Comparison of ENCODE assay signal across 13 cellular contexts in genomic region chr10:120945801-120946302, GRCh38.
DNase-seq lines count a peak whose midpoint lies in the region; ATAC-seq, FAIRE-seq and TF ChIP-seq lines count a peak whose summit lies in the region.
"Had no signal": no experiment of that assay in that cellular context is flagged by ENCODE, and none has a peak within 500 bp of the region (broad histone marks: within the 10 kb centered on the region; RNA-seq: fewer than 3 reads in every experiment).

No MANE protein-coding gene starts in this region.

- H3K9me3 Mint-ChIP-seq in activated naive CD4-positive, alpha-beta T cell treated with anti-CD3 and anti-CD28 coated beads for 36 hours, result no peaks in the 10 kb centered on the region
- H3K9me3 Mint-ChIP-seq: T-helper 1 cell treated with Interleukin-12 subunit alpha and Interleukin-12 subunit beta and Interleukin-4 antibody, amounts not matched to agents 30 μg/mL and 1 μg/mL, for 36 hours had no signal

- peak overlapping the region; percentile 67 for H3K4me2 ChIP-seq in keratinocyte (ENCODE audit: control insufficient read depth, extremely low read depth, insufficient read depth, low read depth, low read length)

- dilution Hi-C loops in keratinocyte (cut with MboI; ENCODE audit: extremely low pct_ligation_motif_present, low sequenced_read_pairs), result no loop called here

- no peak for ATAC-seq in GM18873 (IDR thresholded peaks at IDR 0.05; ENCODE audit: low FRiP score, unreplicated experiment)
- ATAC-seq: K562 had no signal

- H3K4me3 ChIP-seq in HEK293 (ENCODE audit: low read depth, low read length), result no peak overlapping the region
- H3K4me3 ChIP-seq in keratinocyte (ENCODE audit: control insufficient read depth in 2 of 3, extremely low read depth in 1 of 3, insufficient read depth in 2 of 3, low read depth in 1 of 3, low read length in 3 of 3), result no peak overlapping the region
- H3K4me3 ChIP-seq in skin epidermis, result no peak overlapping the region
- no peak overlapping the region for H3K4me3 ChIP-seq in ascending aorta
- H3K4me3 ChIP-seq: colonic mucosa, K562 had no signal

- peak; percentile 78 for FAIRE-seq in keratinocyte (lab: Jason Lieb, UNC)
- FAIRE-seq: K562 had no signal

- DNase-seq in T47D (ENCODE audit: low read depth in 1 of 2, low spot score in 1 of 2) (peak; percentile 39 to 79), keratinocyte (ENCODE audit: low read depth, low spot score) (no peak), epidermal melanocyte (ENCODE audit: insufficient read length, low spot score) (no peak), ascending aorta (ENCODE audit: low spot score in 2 of 2) (no peak)
- no peak for DNase-seq in activated naive CD4-positive, alpha-beta T cell treated with anti-CD3 and anti-CD28 coated beads for 36 hours
- DNase-seq: activated T-cell treated with anti-CD3 and anti-CD28 coated beads for 4 hours, colonic mucosa, NCI-H774 had no signal

- intact Hi-C loops in activated naive CD4-positive, alpha-beta T cell treated with anti-CD3 and anti-CD28 coated beads for 36 hours (cut with micrococcal nuclease), result no loop called here
- intact Hi-C loops in ascending aorta (cut with DNase I), result no loop called here

- H3K27me3 ChIP-seq in keratinocyte (ENCODE audit: control insufficient read depth, extremely low read depth, insufficient read depth, low read length), result no peaks in the 10 kb centered on the region
- H3K27me3 ChIP-seq in ascending aorta, result no peaks in the 10 kb centered on the region

- peaks cover 13% of the 10 kb centered on the region for H3K4me1 Mint-ChIP-seq in activated naive CD4-positive, alpha-beta T cell treated with anti-CD3 and anti-CD28 coated beads for 36 hours (ENCODE audit: low read depth)

- H3K36me3 Mint-ChIP-seq in activated naive CD4-positive, alpha-beta T cell treated with anti-CD3 and anti-CD28 coated beads for 36 hours (ENCODE audit: low read depth), result peaks cover 2% of the 10 kb centered on the region

- H3K4me1 ChIP-seq in HEK293 (ENCODE audit: control insufficient read depth, insufficient read depth, low read length) (peaks cover 7% of the 10 kb centered on the region), keratinocyte (ENCODE audit: control insufficient read depth, extremely low read depth, insufficient read depth, low read length) (peaks cover 23% of the 10 kb centered on the region), ascending aorta (peaks cover 7 to 10% of the 10 kb centered on the region in 2 donors)
- H3K4me1 ChIP-seq: colonic mucosa had no signal

- H3K36me3 ChIP-seq in HEK293 (ENCODE audit: control insufficient read depth in 2 of 2, insufficient read depth in 1 of 2, low read length in 2 of 2) (no peaks in the 10 kb centered on the region), keratinocyte (ENCODE audit: control insufficient read depth in 2 of 2, extremely low read depth in 1 of 2, insufficient read depth in 2 of 2, low read length in 2 of 2) (no peaks in the 10 kb centered on the region), ascending aorta (no peaks in the 10 kb centered on the region)
- H3K36me3 ChIP-seq: colonic mucosa had no signal

- no peak overlapping the region for H3K27ac ChIP-seq in HEK293 (ENCODE audit: extremely low read depth, low read depth, low read length)
- H3K27ac ChIP-seq in keratinocyte (ENCODE audit: control insufficient read depth, insufficient read depth, low read length), result peak overlapping the region; percentile 22
- peak overlapping the region in 11 of 21 experiments; percentile 9 to 74 (median 28) for H3K27ac ChIP-seq in skin epidermis
- H3K27ac ChIP-seq in ascending aorta, result no peak overlapping the region
- H3K27ac ChIP-seq: colonic mucosa had no signal

- no peak for TF ChIP-seq CTCF in HEK293 (tag by site-specific recombination; IDR thresholded peaks at IDR 0.05)
- no peak for TF ChIP-seq CTCF in keratinocyte (optimal IDR thresholded peaks at IDR 0.05 in 1 of 3, IDR thresholded peaks at IDR 0.05 in 1 of 3, conservative IDR thresholded peaks at IDR 0.05 in 1 of 3; ENCODE audit: extremely low read depth in 1 of 3, insufficient read depth in 2 of 3, low read length in 3 of 3)
- TF ChIP-seq CTCF in ascending aorta (IDR thresholded peaks at IDR 0.05), result no peak

- in situ Hi-C loops in T47D (cut with HindIII; ENCODE audit: low pct_unique_long_range_greater_than_20kb, low sequenced_read_pairs), result no loop called here

- POLR2A ChIA-PET in HEK293 (lab: Yijun Ruan, JAX), result no interaction called here

- H3K27me3 Mint-ChIP-seq in activated naive CD4-positive, alpha-beta T cell treated with anti-CD3 and anti-CD28 coated beads for 36 hours (ENCODE audit: low read depth), result peaks cover 34% of the 10 kb centered on the region

- peak overlapping the region; percentile 68 for H2AFZ ChIP-seq in keratinocyte (ENCODE audit: control insufficient read depth, low read length)

- H3K79me2 ChIP-seq in keratinocyte (ENCODE audit: control insufficient read depth, insufficient read depth, low read length), result no peaks in the 10 kb centered on the region

- H3K9me1 ChIP-seq in keratinocyte (ENCODE audit: control insufficient read depth, extremely low read depth, insufficient read depth, low read length), result no peaks in the 10 kb centered on the region

- CTCF ChIA-PET in HEK293 (lab: Yijun Ruan, JAX), result interaction anchor here (0.6 to 2.6 kb wide), 6 partner anchors 149 to 954 kb away, joined by 3 to 16 read pairs (median 4); no protein-coding TSS in a partner anchor
- CTCF ChIA-PET in activated naive CD4-positive, alpha-beta T cell treated with anti-CD3 and anti-CD28 coated beads for 36 hours (lab: Charles Lee), result interaction anchor here (0.7 kb wide), 2 partner anchors 173 to 938 kb away, joined by 4 read pairs; no protein-coding TSS in a partner anchor

- H4K20me1 ChIP-seq in keratinocyte (ENCODE audit: control insufficient read depth, extremely low read depth, insufficient read depth, low read length), result no peaks in the 10 kb centered on the region

- H3K9ac ChIP-seq in keratinocyte (ENCODE audit: control insufficient read depth, extremely low read depth, insufficient read depth, low read length), result peak overlapping the region; percentile 25

- H3K9me3 ChIP-seq in HEK293 (ENCODE audit: control insufficient read depth, insufficient read depth, low read depth, low read length) (no peaks in the 10 kb centered on the region), keratinocyte (ENCODE audit: control insufficient read depth, low read depth, low read length) (no peaks in the 10 kb centered on the region), ascending aorta (no peaks in the 10 kb centered on the region)
- H3K9me3 ChIP-seq: colonic mucosa had no signal

- no peak overlapping the region for H3K4me3 Mint-ChIP-seq in activated naive CD4-positive, alpha-beta T cell treated with anti-CD3 and anti-CD28 coated beads for 36 hours
- H3K4me3 Mint-ChIP-seq: T-helper 1 cell treated with Interleukin-12 subunit alpha and Interleukin-12 subunit beta and Interleukin-4 antibody, amounts not matched to agents 30 μg/mL and 1 μg/mL, for 36 hours had no signal

- no peak overlapping the region for H3K27ac Mint-ChIP-seq in activated naive CD4-positive, alpha-beta T cell treated with anti-CD3 and anti-CD28 coated beads for 36 hours
- H3K27ac Mint-ChIP-seq: T-helper 1 cell treated with Interleukin-12 subunit alpha and Interleukin-12 subunit beta and Interleukin-4 antibody, amounts not matched to agents 30 μg/mL and 1 μg/mL, for 36 hours had no signal

TF ChIP-seq in HEK293, 187 proteins besides CTCF, POLR2A, EP300 and RAD21 (continues in another document):
- TF ChIP-seq ZNF23 (tag by site-specific recombination; IDR thresholded peaks at IDR 0.05; ENCODE audit: borderline replicate concordance) (no peak), ZNF626 (tag by site-specific recombination; IDR thresholded peaks at IDR 0.05) (no peak), ZNF623 (tag by site-specific recombination; IDR thresholded peaks at IDR 0.05) (no peak), PRDM4 (tag by site-specific recombination; IDR thresholded peaks at IDR 0.05) (0 out of 2 replicates have a peak, but pooled peaks have one; percentile 12), SCRT2 (tag by site-specific recombination; IDR thresholded peaks at IDR 0.05) (no peak), ZBTB49 (tag by site-specific recombination; IDR thresholded peaks at IDR 0.05; ENCODE audit: low read depth) (no peak), IKZF3 (tag by site-specific recombination; IDR thresholded peaks at IDR 0.05) (no peak), ZNF843 (tag by site-specific recombination; IDR thresholded peaks at IDR 0.05) (0 out of 2 replicates have a peak, but pooled peaks have one; percentile 38)

Comparison
In these comparisons a context has a peak if more than half of its experiments do, and no peak if none do; other contexts are left out.
1. H3K27ac ChIP-seq: peak in keratinocyte (single experiment) and skin epidermis (11 of 21); none in HEK293 (single experiment) and ascending aorta (0 of 2).
2. DNase-seq: peak in T47D (2 of 2); none in keratinocyte (single experiment), activated naive CD4-positive, alpha-beta T cell treated with anti-CD3 and anti-CD28 coated beads for 36 hours (single experiment), epidermal melanocyte (single experiment) and ascending aorta (0 of 2).